In the genomic region with DNA sequence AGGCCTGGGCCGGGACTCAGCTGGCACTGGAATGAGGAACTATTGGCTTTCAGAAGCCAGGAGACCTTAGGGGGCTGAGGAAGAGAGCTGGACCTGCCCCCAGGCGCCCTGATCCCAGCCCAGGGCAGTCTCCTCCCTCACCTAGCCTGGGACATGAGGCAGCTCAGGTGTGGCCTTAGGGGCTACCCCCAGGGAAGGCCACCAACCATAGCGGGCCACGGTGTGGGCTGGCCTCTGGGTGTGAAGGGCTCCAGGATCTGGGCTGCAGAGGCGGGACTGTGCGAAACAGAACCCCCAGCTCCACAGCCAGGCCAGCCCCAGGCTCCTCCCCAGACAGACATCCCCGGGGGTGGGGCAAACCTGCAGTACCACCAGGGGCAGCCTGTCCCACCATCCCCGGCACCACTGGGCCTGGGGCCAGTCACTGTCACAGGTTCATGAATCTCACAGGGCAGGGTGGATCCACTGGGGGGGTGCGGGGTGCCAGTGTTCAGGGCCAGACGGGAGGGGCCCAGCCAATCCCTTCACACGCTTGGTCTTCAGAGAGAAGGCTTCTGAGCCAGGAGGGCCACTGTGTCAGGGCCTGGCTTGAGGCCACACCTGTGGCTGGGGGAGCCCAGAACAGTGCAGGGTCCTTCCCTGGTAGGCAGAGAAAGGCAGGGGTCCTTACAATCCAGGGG, we compare ENCODE assay signal across 6 cellular contexts. TPM values are rescaled to one million over a fixed set of nuclear protein-coding genes. Genes with fewer than 3 reads are reported as not detected.
DNase-seq lines count a peak whose midpoint lies in the region.

No MANE protein-coding gene starts in this region.

- peaks cover 82% of the 10 kb centered on the region for H3K4me1 ChIP-seq in BLaER1
- peaks cover 47% of the 10 kb centered on the region for H3K4me1 ChIP-seq in SJCRH30

- H3K9me3 ChIP-seq in BLaER1 (no peaks in the 10 kb centered on the region), SJCRH30 (replicated peaks) (no peaks in the 10 kb centered on the region)

- peak overlapping the region; percentile 100 for H3K4me2 ChIP-seq in BLaER1

- H3K27me3 ChIP-seq in BLaER1 (no peaks in the 10 kb centered on the region), SJCRH30 (no peaks in the 10 kb centered on the region)

- H3K9ac ChIP-seq in BLaER1 = peak overlapping the region; percentile 99

- H3K36me3 ChIP-seq in BLaER1 (no peaks in the 10 kb centered on the region), SJCRH30 (peaks cover 34% of the 10 kb centered on the region)

- DNase-seq in SJCRH30 (no peak), kidney glomerular epithelial cell (lab: John Stamatoyannopoulos, UW) (peak; percentile 54), T-helper 9 cell (no peak), ecto neural progenitor cell (ENCODE audit: low spot score) (no peak), DMS79 (lab: John Stamatoyannopoulos, UW) (no peak)

- peak overlapping the region; percentile 98 for H3K27ac ChIP-seq in BLaER1
- 0 out of 2 replicates have a peak overlapping the region, but pooled peaks have one; percentile 10 for H3K27ac ChIP-seq in SJCRH30

- H3K4me3 ChIP-seq in BLaER1 (peak overlapping the region; percentile 66), SJCRH30 (no peak overlapping the region)

- peaks cover 73% of the 10 kb centered on the region for H4K20me1 ChIP-seq in BLaER1

RNA-seq across cellular contexts. Expression of a gene that starts 3.5 kb away (rescaled TPM):
- 104 and 109 TPM in 2 replicates for total RNA-seq in SJCRH30 (2014; rRNA removed; shearing (Covaris generic))

RNA-seq across cellular contexts. Expression of a gene that starts 22.8 kb away (rescaled TPM):
- total RNA-seq in SJCRH30 (2014; rRNA removed; shearing (Covaris generic)) = 0.08 and 0.18 TPM in 2 replicates

RNA-seq across cellular contexts. Expression of a gene that starts 33.8 kb away (rescaled TPM):
- total RNA-seq in SJCRH30 (2014; rRNA removed; shearing (Covaris generic)) = 3.2 and 4.2 TPM in 2 replicates

RNA-seq across cellular contexts. Expression of a gene that starts 39.1 kb away (rescaled TPM):
- total RNA-seq in SJCRH30 (2014; rRNA removed; shearing (Covaris generic)) = 51.6 and 60.6 TPM in 2 replicates

RNA-seq across cellular contexts. Expression of a gene that starts 42.5 kb away (rescaled TPM):
- 52.0 and 54.0 TPM in 2 replicates for total RNA-seq in SJCRH30 (2014; rRNA removed; shearing (Covaris generic))
